17 cellular contexts compared by ENCODE assay signal in genomic region chr2:86383844-86384243, GRCh38. TPM values are rescaled to one million over a fixed set of nuclear protein-coding genes. Genes with fewer than 3 reads are reported as not detected.
DNase-seq lines count a peak whose midpoint lies in the region; TF ChIP-seq lines count a peak whose summit lies in the region.
"Had no signal": no experiment of that assay in that cellular context is flagged by ENCODE, and none has a peak within 500 bp of the region (broad histone marks: within the 10 kb centered on the region; RNA-seq: fewer than 3 reads in every experiment).

No MANE protein-coding gene starts in this region.

- TF ChIP-seq CTCF in HEK293 (tag by site-specific recombination; IDR thresholded peaks at IDR 0.05) (no peak), choroid plexus epithelial cell (conservative IDR thresholded peaks at IDR 0.05; ENCODE audit: low read depth, low read length) (no peak), kidney epithelial cell (IDR thresholded peaks at IDR 0.05; ENCODE audit: insufficient read depth, low read length, poor library complexity, severe bottlenecking) (no peak)

- H3K4me3 ChIP-seq in HEK293 (ENCODE audit: low read depth, low read length): no peak overlapping the region
- no peak overlapping the region for H3K4me3 ChIP-seq in choroid plexus epithelial cell (ENCODE audit: low read depth, low read length)
- no peak overlapping the region for H3K4me3 ChIP-seq in kidney epithelial cell (ENCODE audit: low read depth, low read length)
- H3K4me3 ChIP-seq: body of pancreas, suprapubic skin had no signal

- POLR2A ChIA-PET in HEK293 (lab: Yijun Ruan, JAX): no interaction called here

- H3K27me3 ChIP-seq in kidney epithelial cell (ENCODE audit: control insufficient read depth, insufficient read depth, low read length): no peaks in the 10 kb centered on the region
- H3K27me3 ChIP-seq: body of pancreas, suprapubic skin had no signal

- intact Hi-C loops in head of caudate nucleus (cut with DNase I): no loop called here

- peak; percentile 10 for DNase-seq in A172 (ENCODE audit: low spot score)
- DNase-seq in choroid plexus epithelial cell (ENCODE audit: low read depth): peak; percentile 86
- peak; percentile 42 for DNase-seq in kidney epithelial cell (ENCODE audit: low read depth)
- DNase-seq in head of caudate nucleus: no peak
- DNase-seq in NCI-H1436 treated with DMSO at 0.1 percent for 48 hours (lab: John Stamatoyannopoulos, UW): no peak
- DNase-seq in NCI-H526 (lab: John Stamatoyannopoulos, UW): no peak
- DNase-seq in stimulated activated CD4-positive, alpha-beta T cell treated with anti-CD3 and anti-CD28 coated beads, Interleukin-1b, Interleukin-23, amount 100 ng/mL, for 48 hours: no peak
- DNase-seq: activated CD4-positive, alpha-beta T cell treated with anti-CD3 and anti-CD28 coated beads, Interleukin-2, amount 50 U/mL, for 4 hours; body of pancreas; Kasumi-1; NCI-H2029; NCI-H82; occipital lobe; T1000 had no signal

- no peaks in the 10 kb centered on the region for H3K36me3 ChIP-seq in HEK293 (ENCODE audit: control insufficient read depth in 2 of 2, insufficient read depth in 1 of 2, low read length in 2 of 2)
- H3K36me3 ChIP-seq in kidney epithelial cell (ENCODE audit: control insufficient read depth, insufficient read depth, low read length): no peaks in the 10 kb centered on the region
- H3K36me3 ChIP-seq: suprapubic skin had no signal

- no peaks in the 10 kb centered on the region for H3K4me1 ChIP-seq in HEK293 (ENCODE audit: control insufficient read depth, insufficient read depth, low read length)
- H3K4me1 ChIP-seq: body of pancreas, suprapubic skin had no signal

- CTCF ChIA-PET in HEK293 (lab: Yijun Ruan, JAX): interaction anchor here (0.7 to 4.6 kb wide), 6 partner anchors 10 to 163 kb away, joined by 3 to 23 read pairs (median 3); no protein-coding TSS in a partner anchor

- H3K9me3 ChIP-seq in HEK293 (ENCODE audit: control insufficient read depth, insufficient read depth, low read depth, low read length): no peaks in the 10 kb centered on the region
- H3K9me3 ChIP-seq: body of pancreas, suprapubic skin had no signal

- no peak overlapping the region for H3K27ac ChIP-seq in HEK293 (ENCODE audit: extremely low read depth, low read depth, low read length)
- H3K27ac ChIP-seq: body of pancreas, HL-60, suprapubic skin had no signal

TF ChIP-seq in HEK293, 187 proteins besides CTCF, POLR2A, EP300 and RAD21:
- TF ChIP-seq SCRT2 (tag by site-specific recombination; IDR thresholded peaks at IDR 0.05) (no peak), ZNF692 (tag by site-specific recombination; IDR thresholded peaks at IDR 0.05) (0 out of 2 replicates have a peak, but pooled peaks have one; percentile 25)

RNA-seq across cellular contexts. Expression of gene REEP1, which starts 46.4 kb away (rescaled TPM):
- total RNA-seq in A172 (2014; rRNA removed; shearing (Covaris generic)): 7.8 and 10.3 TPM in 2 replicates
- 0.48 and 1.3 TPM in 2 replicates for total RNA-seq in kidney epithelial cell

RNA-seq across cellular contexts. Expression of gene KDM3A, which starts 57.3 kb away (rescaled TPM):
- 9.8 and 11.9 TPM in 2 replicates for total RNA-seq in A172 (2014; rRNA removed; shearing (Covaris generic))
- 20.4 and 21.9 TPM in 2 replicates for total RNA-seq in kidney epithelial cell

Comparison
In these comparisons a context has a peak if more than half of its experiments do, and no peak if none do; other contexts are left out.
1. DNase-seq: peak in A172 (single experiment), choroid plexus epithelial cell (single experiment) and kidney epithelial cell (single experiment); none in head of caudate nucleus (0 of 42), NCI-H1436 treated with DMSO at 0.1 percent for 48 hours (single experiment), NCI-H526 (0 of 2) and stimulated activated CD4-positive, alpha-beta T cell treated with anti-CD3 and anti-CD28 coated beads, Interleukin-1b, Interleukin-23, amount 100 ng/mL, for 48 hours (single experiment).